ENCODE assay signal across 10 cellular contexts in genomic region chr17:14359251-14359939, GRCh38. TPM values are rescaled to one million over a fixed set of nuclear protein-coding genes. Genes with fewer than 3 reads are reported as not detected.
DNase-seq lines count a peak whose midpoint lies in the region; ATAC-seq, FAIRE-seq and TF ChIP-seq lines count a peak whose summit lies in the region.
"Had no signal": no experiment of that assay in that cellular context is flagged by ENCODE, and none has a peak within 500 bp of the region (broad histone marks: within the 10 kb centered on the region; RNA-seq: fewer than 3 reads in every experiment).

No MANE protein-coding gene starts in this region.

- no peaks in the 10 kb centered on the region for H3K27me3 Mint-ChIP-seq in activated naive CD8-positive, alpha-beta T cell treated with anti-CD3 and anti-CD28 coated beads, Interleukin-2, amount 10 ng/mL, durations not matched to agents 7 days and 5 days
- H3K27me3 Mint-ChIP-seq in HFFc6 (ENCODE audit: insufficient read depth), result no peaks in the 10 kb centered on the region; the same call in none of the 2 replicates

- no peaks in the 10 kb centered on the region for H3K9me3 Mint-ChIP-seq in activated naive CD8-positive, alpha-beta T cell treated with anti-CD3 and anti-CD28 coated beads, Interleukin-2, amount 10 ng/mL, durations not matched to agents 7 days and 5 days
- no peaks in the 10 kb centered on the region for H3K9me3 Mint-ChIP-seq in HFFc6
- H3K9me3 Mint-ChIP-seq: neural crest cell had no signal

- no peaks in the 10 kb centered on the region for H3K36me3 Mint-ChIP-seq in activated naive CD8-positive, alpha-beta T cell treated with anti-CD3 and anti-CD28 coated beads, Interleukin-2, amount 10 ng/mL, durations not matched to agents 7 days and 5 days
- no peaks in the 10 kb centered on the region for H3K36me3 Mint-ChIP-seq in HFFc6 (ENCODE audit: low read depth)

- no peaks in the 10 kb centered on the region for H3K27me3 ChIP-seq in GM06990 (replicated peaks; ENCODE audit: control insufficient read depth, insufficient read depth, low read length)
- no peaks in the 10 kb centered on the region for H3K27me3 ChIP-seq in small intestine (ENCODE audit: control insufficient read depth in 2 of 2, insufficient read depth in 2 of 2, low read length in 2 of 2)

- WGBS in small intestine, 3 donors, result 51 to 60% (median 52%) methylated on average over 8 of the region's 8 CpGs

- DNase-seq in GM06990 (ENCODE audit: extremely low read depth, insufficient read length) (peak; percentile 38), GM20000 (ENCODE audit: low spot score) (peak; percentile 57), small intestine (no peak), NCI-H1930 (lab: John Stamatoyannopoulos, UW) (no peak), HFFc6 (no peak)
- DNase-seq in activated naive CD8-positive, alpha-beta T cell treated with anti-CD3 and anti-CD28 coated beads, Interleukin-2, amount 10 ng/mL, durations not matched to agents 7 days and 5 days, result no peak
- peak; percentile 49 to 68 for DNase-seq in stimulated activated CD8-positive, alpha-beta memory T cell treated with anti-CD3 and anti-CD28 coated beads, Interleukin-7, amount 100 ng/mL, for 48 hours (ENCODE audit: extremely low read depth in 1 of 2, low read depth in 1 of 2)

- no peaks in the 10 kb centered on the region for H3K36me3 ChIP-seq in GM06990 (ENCODE audit: control insufficient read depth, insufficient read depth, low read length)
- no peaks in the 10 kb centered on the region for H3K36me3 ChIP-seq in small intestine (ENCODE audit: control insufficient read depth in 2 of 2, insufficient read depth in 2 of 2, low read length in 2 of 2)

- no peak overlapping the region for H3K27ac Mint-ChIP-seq in activated naive CD8-positive, alpha-beta T cell treated with anti-CD3 and anti-CD28 coated beads, Interleukin-2, amount 10 ng/mL, durations not matched to agents 7 days and 5 days
- H3K27ac Mint-ChIP-seq in HFFc6, result no peak overlapping the region

- H3K4me1 ChIP-seq in small intestine (ENCODE audit: control insufficient read depth in 2 of 2, insufficient read depth in 1 of 2, low read depth in 1 of 2, low read length in 1 of 2), result no peaks in the 10 kb centered on the region

- H3K27ac ChIP-seq in small intestine (ENCODE audit: low read depth in 1 of 2, low read length in 1 of 2), result no peak overlapping the region

- FAIRE-seq in small intestine (lab: Jason Lieb, UNC), result no peak
- FAIRE-seq: astrocyte had no signal

- peak; percentile 96 for ATAC-seq in HG03469 (IDR thresholded peaks at IDR 0.05; ENCODE audit: unreplicated experiment)
- peak; percentile 39 for ATAC-seq in activated naive CD8-positive, alpha-beta T cell treated with anti-CD3 and anti-CD28 coated beads, Interleukin-2, amount 10 ng/mL, durations not matched to agents 7 days and 5 days (ENCODE audit: low read depth)

- no peak overlapping the region for H3K4me3 Mint-ChIP-seq in activated naive CD8-positive, alpha-beta T cell treated with anti-CD3 and anti-CD28 coated beads, Interleukin-2, amount 10 ng/mL, durations not matched to agents 7 days and 5 days
- no peak overlapping the region for H3K4me3 Mint-ChIP-seq in HFFc6
- H3K4me3 Mint-ChIP-seq: neural crest cell had no signal

- peak; percentile 28 for TF ChIP-seq CTCF in GM06990 (IDR thresholded peaks at IDR 0.05; ENCODE audit: insufficient read depth, low read length, poor library complexity, severe bottlenecking)
- TF ChIP-seq CTCF in GM20000 (IDR thresholded peaks at IDR 0.05; ENCODE audit: extremely low read depth, missing control alignments), result peak; percentile 38
- no peak for TF ChIP-seq CTCF in HFFc6 (IDR thresholded peaks at IDR 0.05)

- no peak overlapping the region for H3K4me3 ChIP-seq in GM06990 (replicated peaks; ENCODE audit: low read depth, low read length)
- H3K4me3 ChIP-seq in small intestine (ENCODE audit: low read depth in 1 of 2, low read length in 2 of 2), result no peak overlapping the region

- peaks cover 6% of the 10 kb centered on the region for H3K4me1 Mint-ChIP-seq in activated naive CD8-positive, alpha-beta T cell treated with anti-CD3 and anti-CD28 coated beads, Interleukin-2, amount 10 ng/mL, durations not matched to agents 7 days and 5 days
- peaks cover 8% of the 10 kb centered on the region for H3K4me1 Mint-ChIP-seq in HFFc6 (ENCODE audit: low read depth)

- H3K9me3 ChIP-seq in small intestine (ENCODE audit: control insufficient read depth, low read depth), result no peaks in the 10 kb centered on the region

- POLR2A ChIA-PET in activated naive CD8-positive, alpha-beta T cell treated with anti-CD3 and anti-CD28 coated beads, Interleukin-2, amount 10 ng/mL, durations not matched to agents 7 days and 5 days (lab: Charles Lee), result interaction anchor here (0.5 to 1.3 kb wide), 2 partner anchors 19 to 69 kb away, joined by 3 read pairs; no protein-coding TSS in a partner anchor

RNA-seq across cellular contexts. Expression of gene HS3ST3B1, which starts 58.5 kb away (rescaled TPM):
- 10 to 100 TPM in 1 of 2 experiments, 1 to 10 TPM in 1; 9.3 to 10.0 TPM for total RNA-seq in activated naive CD8-positive, alpha-beta T cell treated with anti-CD3 and anti-CD28 coated beads, Interleukin-2, amount 10 ng/mL, durations not matched to agents 7 days and 5 days
- under 1 TPM; 0.22 to 0.85 (median 0.54) TPM for polyA plus RNA-seq in small intestine
- total RNA-seq in HFFc6 (2021; fragmentation: NEBNext Ultra II Directional; extraction: Animal tissue kit (Norgen Biotek cat#: 25700)), result 10 to 100 TPM; 18.3 to 24.6 (median 22.3) TPM

Comparison
In these comparisons a context has a peak if more than half of its experiments do, and no peak if none do; other contexts are left out.
1. DNase-seq: peak in GM06990 (single experiment), GM20000 (single experiment) and stimulated activated CD8-positive, alpha-beta memory T cell treated with anti-CD3 and anti-CD28 coated beads, Interleukin-7, amount 100 ng/mL, for 48 hours (2 of 2); none in activated naive CD8-positive, alpha-beta T cell treated with anti-CD3 and anti-CD28 coated beads, Interleukin-2, amount 10 ng/mL, durations not matched to agents 7 days and 5 days (single experiment), small intestine (single experiment), NCI-H1930 (0 of 2) and HFFc6 (single experiment).